Comparison of ENCODE assay signal across 15 cellular contexts in genomic region chr3:182323126-182323727, GRCh38.
"Had no signal": no experiment of that assay in that cellular context is flagged by ENCODE, and none has a peak within 500 bp of the region (broad histone marks: within the 10 kb centered on the region; RNA-seq: fewer than 3 reads in every experiment).

No MANE protein-coding gene starts in this region.

- H3K27me3 ChIP-seq: brain microvascular endothelial cell, esophagus squamous epithelium, neutrophil had no signal

- H3K9me3 ChIP-seq: esophagus squamous epithelium, neutrophil had no signal

- DNase-seq: activated CD4-positive, alpha-beta T cell treated with anti-CD3 and anti-CD28 coated beads, Interleukin-2, amount 50 U/mL, for 1 hour; activated CD8-positive, alpha-beta memory T cell treated with anti-CD3 and anti-CD28 coated beads for 24 hours; activated naive CD8-positive, alpha-beta T cell treated with anti-CD3 and anti-CD28 coated beads for 36 hours; amygdala; brain microvascular endothelial cell; cortex of kidney; effector CD4-positive, alpha-beta T cell; esophagus squamous epithelium; hippocampal formation; left ventricle myocardium superior; mucosa of descending colon; naive thymus-derived CD4-positive, alpha-beta T cell had no signal

- H3K4me1 ChIP-seq: esophagus squamous epithelium, parathyroid adenoma had no signal

- H3K36me3 ChIP-seq: brain microvascular endothelial cell, esophagus squamous epithelium, neutrophil had no signal

- FAIRE-seq: endothelial cell of umbilical vein had no signal

- H3K79me2 ChIP-seq: parathyroid adenoma had no signal

- H3K4me3 ChIP-seq: esophagus squamous epithelium, mucosa of descending colon had no signal

- H3K9ac ChIP-seq: parathyroid adenoma had no signal

- H3K27ac ChIP-seq: brain microvascular endothelial cell, esophagus squamous epithelium, neutrophil, parathyroid adenoma had no signal

- H2AFZ ChIP-seq: parathyroid adenoma had no signal
